Comparison of ENCODE assay signal across 8 cellular contexts in genomic region chr13:40982772-40983171, GRCh38. TPM values are rescaled to one million over a fixed set of nuclear protein-coding genes. Genes with fewer than 3 reads are reported as not detected.
A peak's percentile ranks its signal among the peaks of the same experiment; 100 is the strongest.
DNase-seq lines count a peak whose midpoint lies in the region; ATAC-seq and TF ChIP-seq lines count a peak whose summit lies in the region.

No MANE protein-coding gene starts in this region.

- no peak for TF ChIP-seq EP300 in transverse colon (IDR thresholded peaks at IDR 0.05; ENCODE audit: low read depth)

- H3K4me3 ChIP-seq in SK-N-MC (peak overlapping the region; percentile 89), cardiac fibroblast (replicated peaks in 1 of 2; ENCODE audit: low read depth in 2 of 2, low read length in 2 of 2) (peak overlapping the region in 1 of 2 donors; percentile 18), transverse colon (peak overlapping the region in 2 of 4 donors; percentile 1 to 40)

- peak overlapping the region; percentile 91 for H3K9ac ChIP-seq in SK-N-MC (ENCODE audit: insufficient read length)

- H3K36me3 ChIP-seq in SK-N-MC (ENCODE audit: insufficient read depth, low read length): no peaks in the 10 kb centered on the region
- no peaks in the 10 kb centered on the region for H3K36me3 ChIP-seq in transverse colon

- WGBS in transverse colon (ENCODE audit: low coverage in 1 of 2), 2 donors: 3 to 15% methylated on average over 3 of the region's 3 CpGs

- H3K9me3 ChIP-seq in SK-N-MC (ENCODE audit: low read depth, low read length) (no peaks in the 10 kb centered on the region), transverse colon (no peaks in the 10 kb centered on the region)

- intact Hi-C loops in transverse colon (cut with DNase I; ENCODE audit: low total_unique reads): no loop called here

- peak; percentile 83 for TF ChIP-seq POLR2A in transverse colon (IDR thresholded peaks at IDR 0.05)

- H3K27ac ChIP-seq in SK-N-MC: peak overlapping the region; percentile 99
- H3K27ac ChIP-seq in transverse colon: peak overlapping the region; percentile 69 to 82 (median 75)

- peaks cover 12 to 73% (median 45%) of the 10 kb centered on the region in 4 donors for H3K4me1 ChIP-seq in transverse colon

- TF ChIP-seq CTCF in cardiac fibroblast (IDR thresholded peaks at IDR 0.05; ENCODE audit: low read depth, low read length) (no peak), transverse colon (IDR thresholded peaks at IDR 0.05) (no peak)

- no peaks in the 10 kb centered on the region for H3K27me3 ChIP-seq in transverse colon

- in situ Hi-C loops in transverse colon (cut with MboI; ENCODE audit: low pct_ligation_motif_present in 1 of 4, low pct_unique_long_range_greater_than_20kb in 1 of 4, low sequenced_read_pairs in 3 of 4): loop anchor here in 1 of 4 donors (25.0 kb wide), 1 partner anchor 195 kb away; the partner anchor contains the start of gene SLC25A15

- DNase-seq in activated CD4-positive, CD25-positive, alpha-beta regulatory T cell treated with anti-CD3 and anti-CD28 coated beads, Interleukin-2, amount 50 U/mL, for 16 hours (ENCODE audit: low read depth, low spot score): peak; percentile 48
- no peak for DNase-seq in activated CD4-positive, CD25-positive, alpha-beta regulatory T cell treated with anti-CD3 and anti-CD28 coated beads, Interleukin-2, amount 50 U/mL, for 72 hours
- DNase-seq in SK-N-MC (ENCODE audit: low read depth, low spot score): peak; percentile 97
- peak; percentile 85 to 93 for DNase-seq in cardiac fibroblast (ENCODE audit: low read depth in 2 of 2)
- DNase-seq in midbrain (lab: John Stamatoyannopoulos, UW): peak; percentile 66
- DNase-seq in transverse colon: peak; percentile 41
- no peak for DNase-seq in KG1 (lab: John Stamatoyannopoulos, UW)

- peak; percentile 66 for ATAC-seq in HG02981 (IDR thresholded peaks at IDR 0.05; ENCODE audit: unreplicated experiment)

RNA-seq across cellular contexts. Expression of gene ELF1, which starts 36.3 kb away (rescaled TPM):
- total RNA-seq in transverse colon: 100 to 1,000 TPM in 3 of 4 donors, 10 to 100 TPM in 1; 38.0 to 123 (median 105) TPM

Comparison
In these comparisons a context has a peak if more than half of its experiments do, and no peak if none do; other contexts are left out.
1. DNase-seq: peak in activated CD4-positive, CD25-positive, alpha-beta regulatory T cell treated with anti-CD3 and anti-CD28 coated beads, Interleukin-2, amount 50 U/mL, for 16 hours (single experiment), SK-N-MC (single experiment), cardiac fibroblast (2 of 2), midbrain (single experiment) and transverse colon (single experiment); none in activated CD4-positive, CD25-positive, alpha-beta regulatory T cell treated with anti-CD3 and anti-CD28 coated beads, Interleukin-2, amount 50 U/mL, for 72 hours (single experiment) and KG1 (single experiment).